Comparison of ENCODE assay signal across 1 cellular context in the genomic region with DNA sequence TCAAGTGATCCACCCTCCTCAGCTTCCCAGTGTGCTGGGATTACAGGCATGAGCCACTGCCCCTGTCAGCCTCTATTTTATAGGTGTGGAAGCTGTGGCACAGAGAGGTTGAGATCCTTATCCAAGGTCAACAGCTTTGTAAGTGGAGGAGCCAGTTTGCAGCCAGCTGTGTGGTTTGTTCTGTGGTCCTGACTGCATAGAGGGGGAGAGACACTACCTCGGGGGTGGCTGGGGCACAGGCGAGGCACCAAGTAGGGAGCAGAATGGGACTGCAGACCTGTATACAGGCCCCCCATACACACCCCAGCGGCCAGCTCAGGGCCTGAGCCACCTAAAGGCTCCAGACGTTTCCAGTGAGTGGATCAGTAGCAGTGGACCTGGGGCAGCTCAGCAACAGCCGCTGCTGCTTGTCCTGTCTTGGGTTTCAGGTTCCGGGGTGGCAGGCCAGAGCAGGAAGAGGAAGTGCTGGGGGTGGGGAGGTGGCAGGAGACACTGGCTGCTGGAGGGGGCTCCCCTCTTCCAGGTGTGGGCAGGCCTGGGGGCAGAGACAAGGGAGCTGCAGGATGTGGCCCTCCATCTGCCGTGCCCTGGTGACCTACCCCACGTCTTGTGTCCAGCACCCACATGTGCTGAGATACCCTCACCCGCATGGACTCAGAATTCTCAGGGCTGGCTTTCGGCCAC.
A peak's percentile ranks its signal among the peaks of the same experiment; 100 is the strongest.
TF ChIP-seq lines count a peak whose summit lies in the region.

No MANE protein-coding gene starts in this region.

TF ChIP-seq in GM12878, 131 proteins besides CTCF, POLR2A, EP300 and RAD21 (continues in another document):
- TF ChIP-seq SPI1 (IDR thresholded peaks at IDR 0.05; ENCODE audit: borderline replicate concordance, insufficient read depth, low read depth, low read length), result peak; percentile 89
- no peak for TF ChIP-seq MTA2 (IDR thresholded peaks at IDR 0.05; ENCODE audit: low read depth)
- 0 out of 2 replicates have a peak, but pooled peaks have one; percentile 37 for TF ChIP-seq POLR2AphosphoS2 (IDR thresholded peaks at IDR 0.05; ENCODE audit: low read depth, low read length)
- TF ChIP-seq ZNF207 (IDR thresholded peaks at IDR 0.05; ENCODE audit: borderline replicate concordance), result 0 out of 2 replicates have a peak, but pooled peaks have one; percentile 41
- TF ChIP-seq NR2C1 (IDR thresholded peaks at IDR 0.05), result 0 out of 2 replicates have a peak, but pooled peaks have one; percentile 11
- TF ChIP-seq POU2F2 (IDR thresholded peaks at IDR 0.05; ENCODE audit: borderline replicate concordance, low read depth, low read length), result peak; percentile 7; the same call in 1 of the 3 replicates
- TF ChIP-seq RELA (IDR thresholded peaks at IDR 0.05; ENCODE audit: borderline replicate concordance, partially characterized antibody), result no peak
- 0 out of 2 replicates have a peak, but pooled peaks have one; percentile 41 for TF ChIP-seq BACH1 (IDR thresholded peaks at IDR 0.05; ENCODE audit: borderline replicate concordance)
- TF ChIP-seq MYC (IDR thresholded peaks at IDR 0.05; ENCODE audit: insufficient read depth, insufficient read length, insufficient replicate concordance, low read length, severe bottlenecking), result no peak
- no peak for TF ChIP-seq PML (IDR thresholded peaks at IDR 0.05; ENCODE audit: low read length)
- 0 out of 2 replicates have a peak, but pooled peaks have one; percentile 40 for TF ChIP-seq ZNF217 (IDR thresholded peaks at IDR 0.05)
- TF ChIP-seq, protein P1, sequence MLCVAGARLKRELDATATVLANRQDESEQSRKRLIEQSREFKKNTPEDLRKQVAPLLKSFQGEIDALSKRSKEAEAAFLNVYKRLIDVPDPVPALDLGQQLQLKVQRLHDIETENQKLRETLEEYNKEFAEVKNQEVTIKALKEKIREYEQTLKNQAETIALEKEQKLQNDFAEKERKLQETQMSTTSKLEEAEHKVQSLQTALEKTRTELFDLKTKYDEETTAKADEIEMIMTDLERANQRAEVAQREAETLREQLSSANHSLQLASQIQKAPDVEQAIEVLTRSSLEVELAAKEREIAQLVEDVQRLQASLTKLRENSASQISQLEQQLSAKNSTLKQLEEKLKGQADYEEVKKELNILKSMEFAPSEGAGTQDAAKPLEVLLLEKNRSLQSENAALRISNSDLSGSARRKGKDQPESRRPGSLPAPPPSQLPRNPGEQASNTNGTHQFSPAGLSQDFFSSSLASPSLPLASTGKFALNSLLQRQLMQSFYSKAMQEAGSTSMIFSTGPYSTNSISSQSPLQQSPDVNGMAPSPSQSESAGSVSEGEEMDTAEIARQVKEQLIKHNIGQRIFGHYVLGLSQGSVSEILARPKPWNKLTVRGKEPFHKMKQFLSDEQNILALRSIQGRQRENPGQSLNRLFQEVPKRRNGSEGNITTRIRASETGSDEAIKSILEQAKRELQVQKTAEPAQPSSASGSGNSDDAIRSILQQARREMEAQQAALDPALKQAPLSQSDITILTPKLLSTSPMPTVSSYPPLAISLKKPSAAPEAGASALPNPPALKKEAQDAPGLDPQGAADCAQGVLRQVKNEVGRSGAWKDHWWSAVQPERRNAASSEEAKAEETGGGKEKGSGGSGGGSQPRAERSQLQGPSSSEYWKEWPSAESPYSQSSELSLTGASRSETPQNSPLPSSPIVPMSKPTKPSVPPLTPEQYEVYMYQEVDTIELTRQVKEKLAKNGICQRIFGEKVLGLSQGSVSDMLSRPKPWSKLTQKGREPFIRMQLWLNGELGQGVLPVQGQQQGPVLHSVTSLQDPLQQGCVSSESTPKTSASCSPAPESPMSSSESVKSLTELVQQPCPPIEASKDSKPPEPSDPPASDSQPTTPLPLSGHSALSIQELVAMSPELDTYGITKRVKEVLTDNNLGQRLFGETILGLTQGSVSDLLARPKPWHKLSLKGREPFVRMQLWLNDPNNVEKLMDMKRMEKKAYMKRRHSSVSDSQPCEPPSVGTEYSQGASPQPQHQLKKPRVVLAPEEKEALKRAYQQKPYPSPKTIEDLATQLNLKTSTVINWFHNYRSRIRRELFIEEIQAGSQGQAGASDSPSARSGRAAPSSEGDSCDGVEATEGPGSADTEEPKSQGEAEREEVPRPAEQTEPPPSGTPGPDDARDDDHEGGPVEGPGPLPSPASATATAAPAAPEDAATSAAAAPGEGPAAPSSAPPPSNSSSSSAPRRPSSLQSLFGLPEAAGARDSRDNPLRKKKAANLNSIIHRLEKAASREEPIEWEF (IDR thresholded peaks at IDR 0.05; ENCODE audit: insufficient replicate concordance, low read depth, low read length), result no peak
- no peak for TF ChIP-seq ATF7 (IDR thresholded peaks at IDR 0.05; ENCODE audit: low read depth)
- no peak for TF ChIP-seq RELB (IDR thresholded peaks at IDR 0.05; ENCODE audit: low read depth)
- TF ChIP-seq MTA3 (IDR thresholded peaks at IDR 0.05; ENCODE audit: borderline replicate concordance, low read length), result peak; percentile 47; the same call in 1 of the 2 replicates
- no peak for TF ChIP-seq PKNOX1 (IDR thresholded peaks at IDR 0.05)
- TF ChIP-seq, protein P2, sequence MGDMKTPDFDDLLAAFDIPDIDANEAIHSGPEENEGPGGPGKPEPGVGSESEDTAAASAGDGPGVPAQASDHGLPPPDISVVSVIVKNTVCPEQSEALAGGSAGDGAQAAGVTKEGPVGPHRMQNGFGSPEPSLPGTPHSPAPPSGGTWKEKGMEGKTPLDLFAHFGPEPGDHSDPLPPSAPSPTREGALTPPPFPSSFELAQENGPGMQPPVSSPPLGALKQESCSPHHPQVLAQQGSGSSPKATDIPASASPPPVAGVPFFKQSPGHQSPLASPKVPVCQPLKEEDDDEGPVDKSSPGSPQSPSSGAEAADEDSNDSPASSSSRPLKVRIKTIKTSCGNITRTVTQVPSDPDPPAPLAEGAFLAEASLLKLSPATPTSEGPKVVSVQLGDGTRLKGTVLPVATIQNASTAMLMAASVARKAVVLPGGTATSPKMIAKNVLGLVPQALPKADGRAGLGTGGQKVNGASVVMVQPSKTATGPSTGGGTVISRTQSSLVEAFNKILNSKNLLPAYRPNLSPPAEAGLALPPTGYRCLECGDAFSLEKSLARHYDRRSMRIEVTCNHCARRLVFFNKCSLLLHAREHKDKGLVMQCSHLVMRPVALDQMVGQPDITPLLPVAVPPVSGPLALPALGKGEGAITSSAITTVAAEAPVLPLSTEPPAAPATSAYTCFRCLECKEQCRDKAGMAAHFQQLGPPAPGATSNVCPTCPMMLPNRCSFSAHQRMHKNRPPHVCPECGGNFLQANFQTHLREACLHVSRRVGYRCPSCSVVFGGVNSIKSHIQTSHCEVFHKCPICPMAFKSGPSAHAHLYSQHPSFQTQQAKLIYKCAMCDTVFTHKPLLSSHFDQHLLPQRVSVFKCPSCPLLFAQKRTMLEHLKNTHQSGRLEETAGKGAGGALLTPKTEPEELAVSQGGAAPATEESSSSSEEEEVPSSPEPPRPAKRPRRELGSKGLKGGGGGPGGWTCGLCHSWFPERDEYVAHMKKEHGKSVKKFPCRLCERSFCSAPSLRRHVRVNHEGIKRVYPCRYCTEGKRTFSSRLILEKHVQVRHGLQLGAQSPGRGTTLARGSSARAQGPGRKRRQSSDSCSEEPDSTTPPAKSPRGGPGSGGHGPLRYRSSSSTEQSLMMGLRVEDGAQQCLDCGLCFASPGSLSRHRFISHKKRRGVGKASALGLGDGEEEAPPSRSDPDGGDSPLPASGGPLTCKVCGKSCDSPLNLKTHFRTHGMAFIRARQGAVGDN (IDR thresholded peaks at IDR 0.05), result no peak
- 0 out of 2 replicates have a peak, but pooled peaks have one; percentile 30 for TF ChIP-seq ELK1 (IDR thresholded peaks at IDR 0.05; ENCODE audit: low read depth, low read length)
- 0 out of 2 replicates have a peak, but pooled peaks have one; percentile 19 for TF ChIP-seq NBN (IDR thresholded peaks at IDR 0.05)
- no peak for TF ChIP-seq ATF3 (IDR thresholded peaks at IDR 0.05; ENCODE audit: borderline replicate concordance, extremely low read depth, low read depth, low read length)
- no peak for TF ChIP-seq CBX5 (IDR thresholded peaks at IDR 0.05; ENCODE audit: low read depth)
- TF ChIP-seq FOS (IDR thresholded peaks at IDR 0.05; ENCODE audit: borderline replicate concordance, extremely low read depth, insufficient read length), result no peak
- TF ChIP-seq IKZF1 (conservative IDR thresholded peaks at IDR 0.05), result peak; percentile 74
- peak in 1 of 2 experiments; percentile 47; a peak in 1 of 4 replicates for TF ChIP-seq IKZF2 (IDR thresholded peaks at IDR 0.05)
- no peak for TF ChIP-seq PAX5 (IDR thresholded peaks at IDR 0.05; ENCODE audit: borderline replicate concordance, low read depth, low read length)
- 0 out of 2 replicates have a peak, but pooled peaks have one; percentile 38 for TF ChIP-seq CHD2 (IDR thresholded peaks at IDR 0.05; ENCODE audit: borderline replicate concordance, low read depth, low read length)
- TF ChIP-seq SP1 (IDR thresholded peaks at IDR 0.05; ENCODE audit: low read depth, low read length), result no peak
- TF ChIP-seq BHLHE40 (IDR thresholded peaks at IDR 0.05; ENCODE audit: borderline replicate concordance in 1 of 2, low read depth in 2 of 2, low read length in 1 of 2), result peak in 1 of 2 experiments; percentile 32; a peak in 1 of 4 replicates
- 0 out of 2 replicates have a peak, but pooled peaks have one; percentile 39 for TF ChIP-seq DPF2 (IDR thresholded peaks at IDR 0.05)
- TF ChIP-seq E2F8 (IDR thresholded peaks at IDR 0.05; ENCODE audit: low read depth, partially characterized antibody), result no peak
- peak in 1 of 2 experiments; percentile 90; a peak in 2 of 4 replicates for TF ChIP-seq ETV6 (conservative IDR thresholded peaks at IDR 0.05 in 1 of 2, IDR thresholded peaks at IDR 0.05 in 1 of 2; ENCODE audit: borderline replicate concordance in 1 of 2, low read depth in 1 of 2)
- TF ChIP-seq GABPA (IDR thresholded peaks at IDR 0.05; ENCODE audit: low read depth), result peak; percentile 48; the same call in 1 of the 2 replicates
- 0 out of 2 replicates have a peak, but pooled peaks have one; percentile 32 for TF ChIP-seq TCF3 (IDR thresholded peaks at IDR 0.05; ENCODE audit: borderline replicate concordance, insufficient read depth, low read depth, low read length)
- no peak for TF ChIP-seq NFYA (IDR thresholded peaks at IDR 0.05; ENCODE audit: borderline replicate concordance, low read depth, low read length)
- TF ChIP-seq GATAD2B (conservative IDR thresholded peaks at IDR 0.05; ENCODE audit: low read depth), result 0 out of 2 replicates have a peak, but pooled peaks have one; percentile 58
